9 cellular contexts compared by ENCODE assay signal in the genomic region with DNA sequence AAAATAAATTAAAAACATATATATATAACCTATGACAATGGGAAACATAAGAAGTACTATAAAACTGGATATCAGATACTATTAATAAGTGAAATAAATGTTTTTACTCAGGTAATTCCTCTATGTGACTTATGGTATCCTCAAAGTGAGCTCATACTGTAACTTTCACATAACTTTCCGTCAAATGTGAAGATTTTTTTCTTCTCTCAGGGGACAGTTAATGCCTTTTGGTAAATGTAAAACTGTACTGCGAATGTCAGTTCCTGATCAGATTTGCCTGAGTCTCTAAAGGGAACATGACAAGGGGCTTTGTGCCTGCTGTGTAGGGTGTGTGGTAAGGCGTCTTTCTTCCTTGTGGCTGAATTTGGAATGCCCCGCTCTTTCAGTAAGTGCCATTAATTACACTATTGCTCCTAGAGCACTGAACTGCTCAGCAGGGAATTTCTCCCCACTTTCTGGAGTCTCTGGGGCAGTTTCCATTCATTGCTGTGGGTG.
DNase-seq lines count a peak whose midpoint lies in the region; TF ChIP-seq lines count a peak whose summit lies in the region.
"Had no signal": no experiment of that assay in that cellular context is flagged by ENCODE, and none has a peak within 500 bp of the region (broad histone marks: within the 10 kb centered on the region; RNA-seq: fewer than 3 reads in every experiment).

No MANE protein-coding gene starts in this region.

- no peaks in the 10 kb centered on the region for H3K79me2 ChIP-seq in GM23248 (ENCODE audit: insufficient read depth)

- no peak for DNase-seq in GM23248
- peak; percentile 74 for DNase-seq in NB4 (ENCODE audit: low read depth)
- DNase-seq in mesenchymal stem cell = peak; percentile 6
- DNase-seq in midbrain (lab: John Stamatoyannopoulos, UW) = no peak
- no peak for DNase-seq in stimulated activated naive CD4-positive, alpha-beta T cell treated with Interleukin-2 at 50 U/mL for 16 hours (lab: John Stamatoyannopoulos, UW)
- DNase-seq in cerebellar nuclear complex (lab: John Stamatoyannopoulos, UW) = no peak
- DNase-seq in ovary = no peak

- no peaks in the 10 kb centered on the region for H3K36me3 ChIP-seq in GM23248 (ENCODE audit: low read depth)
- H3K36me3 ChIP-seq in mesenchymal stem cell (ENCODE audit: control insufficient read depth in 1 of 2, insufficient read depth in 2 of 2, low read depth in 1 of 2, low read length in 2 of 2) = no peaks in the 10 kb centered on the region
- H3K36me3 ChIP-seq in ovary = no peaks in the 10 kb centered on the region

- H3K79me1 ChIP-seq in mesenchymal stem cell (replicated peaks; ENCODE audit: low read length, poor library complexity, severe bottlenecking) = no peaks in the 10 kb centered on the region

- H2BK120ac ChIP-seq in mesenchymal stem cell (ENCODE audit: low read depth, low read length) = peak overlapping the region; percentile 38

- H3K4me1 ChIP-seq in GM23248 (ENCODE audit: insufficient read depth) (0 out of 2 replicates have a peak, but pooled peaks cover 6% of the 10 kb centered on the region), mesenchymal stem cell (ENCODE audit: control insufficient read depth, insufficient read depth, low read depth, low read length) (peaks cover 6% of the 10 kb centered on the region), ovary (ENCODE audit: insufficient read depth) (peaks cover 13% of the 10 kb centered on the region)

- peak overlapping the region; percentile 98 for H2BK15ac ChIP-seq in mesenchymal stem cell (ENCODE audit: low read depth, poor library complexity, severe bottlenecking)

- H2AFZ ChIP-seq in GM23248 (peak overlapping the region; percentile 62; the same call in 1 of the 2 replicates), mesenchymal stem cell (ENCODE audit: low read depth, low read length) (peak overlapping the region; percentile 54)

- peak overlapping the region in 1 of 2 experiments; percentile 71 for H2BK12ac ChIP-seq in mesenchymal stem cell (ENCODE audit: low read length in 2 of 2)

- no peaks in the 10 kb centered on the region for H4K20me1 ChIP-seq in GM23248 (ENCODE audit: insufficient read depth)

- peak overlapping the region; percentile 85 for H2AK5ac ChIP-seq in mesenchymal stem cell (ENCODE audit: low read length, severe bottlenecking)

- H4K8ac ChIP-seq in mesenchymal stem cell (ENCODE audit: low read length) = peak overlapping the region; percentile 95

- H2BK5ac ChIP-seq in mesenchymal stem cell (ENCODE audit: low read depth, low read length, poor library complexity, severe bottlenecking) = no peak overlapping the region

- H3K18ac ChIP-seq in mesenchymal stem cell (ENCODE audit: low read depth in 1 of 2, low read length in 2 of 2) = peak overlapping the region; percentile 21 to 90

- no peak for TF ChIP-seq POLR2A in NB4 (IDR thresholded peaks at IDR 0.05; ENCODE audit: extremely low read depth, insufficient read length)
- TF ChIP-seq POLR2A in ovary (IDR thresholded peaks at IDR 0.05) = no peak

- no peak for TF ChIP-seq EP300 in ovary (IDR thresholded peaks at IDR 0.05)

- H3K9me2 ChIP-seq in GM23248 (ENCODE audit: insufficient read depth) = no peaks in the 10 kb centered on the region

- H3K4ac ChIP-seq in mesenchymal stem cell (ENCODE audit: low read depth in 1 of 2, low read length in 2 of 2) = no peak overlapping the region

- H3K27me3 ChIP-seq in GM23248 (replicated peaks; ENCODE audit: insufficient read depth) (no peaks in the 10 kb centered on the region), mesenchymal stem cell (ENCODE audit: control insufficient read depth in 1 of 2, insufficient read depth in 1 of 2, low read length in 2 of 2) (no peaks in the 10 kb centered on the region), ovary (no peaks in the 10 kb centered on the region)

- no peaks in the 10 kb centered on the region for H3F3A ChIP-seq in GM23248 (ENCODE audit: insufficient read depth)

- H3K27ac ChIP-seq in GM23248 = no peak overlapping the region
- H3K27ac ChIP-seq in mesenchymal stem cell (ENCODE audit: low read length, poor library complexity, severe bottlenecking) = no peak overlapping the region
- peak overlapping the region in 1 of 2 donors; percentile 61 for H3K27ac ChIP-seq in ovary

- no peak overlapping the region for H3K23ac ChIP-seq in mesenchymal stem cell (ENCODE audit: low read length in 2 of 2)

- H4K91ac ChIP-seq in mesenchymal stem cell (ENCODE audit: low read length) = no peak overlapping the region

- peak overlapping the region; percentile 29 for H3K4me3 ChIP-seq in GM12875 (ENCODE audit: low read depth, low read length)
- H3K4me3 ChIP-seq in GM23248 = no peak overlapping the region
- H3K4me3 ChIP-seq in NB4 (ENCODE audit: low read depth, low read length) = peak overlapping the region; percentile 58
- no peak overlapping the region for H3K4me3 ChIP-seq in mesenchymal stem cell (ENCODE audit: insufficient read depth in 1 of 2, low read depth in 1 of 2, low read length in 2 of 2)
- H3K4me3 ChIP-seq in ovary = no peak overlapping the region
- H3K4me3 ChIP-seq: lung had no signal

- in situ Hi-C loops in GM23248 (cut with MboI) = no loop called here

- no peak for TF ChIP-seq CTCF in GM12875 (IDR thresholded peaks at IDR 0.05; ENCODE audit: borderline replicate concordance, insufficient read depth, low read depth, low read length)
- TF ChIP-seq CTCF in NB4 (IDR thresholded peaks at IDR 0.05; ENCODE audit: low read depth, low read length) = no peak
- no peak for TF ChIP-seq CTCF in ovary (IDR thresholded peaks at IDR 0.05)

- no peak overlapping the region for H3K14ac ChIP-seq in mesenchymal stem cell (ENCODE audit: low read length in 2 of 2)

- WGBS in GM23248 (ENCODE audit: low coverage in 1 of 2, low lambda C conversion rate in 2 of 2, missing lambda C conversion rate in 2 of 2), 2 experiments = 92 to 94% methylated on average over 4 of the region's 4 CpGs
- 95% methylated on average over 3 of the region's 4 CpGs for WGBS in mesenchymal stem cell
- WGBS in ovary, 3 donors = 87 to 90% (median 89%) methylated on average over 4 of the region's 4 CpGs

- H3K9ac ChIP-seq in GM23248 = no peak overlapping the region
- no peak overlapping the region for H3K9ac ChIP-seq in mesenchymal stem cell (ENCODE audit: low read length)

- H3K4me2 ChIP-seq in GM23248 (ENCODE audit: unreplicated experiment) = no peak overlapping the region
- H3K4me2 ChIP-seq in mesenchymal stem cell (ENCODE audit: low read length, poor library complexity, severe bottlenecking) = no peak overlapping the region

- intact Hi-C loops in ovary (cut with DNase I) = no loop called here

- no peaks in the 10 kb centered on the region for H3K9me3 ChIP-seq in GM23248 (ENCODE audit: low read depth)
- peaks cover 10% of the 10 kb centered on the region for H3K9me3 ChIP-seq in mesenchymal stem cell (ENCODE audit: control insufficient read depth, low read length)
- no peaks in the 10 kb centered on the region for H3K9me3 ChIP-seq in ovary

Comparison
In these comparisons a context has a peak if more than half of its experiments do, and no peak if none do; other contexts are left out.
1. H3K4me3 ChIP-seq: peak in GM12875 (single experiment) and NB4 (single experiment); none in GM23248 (single experiment), mesenchymal stem cell (0 of 2) and ovary (single experiment).
2. DNase-seq: peak in NB4 (single experiment) and mesenchymal stem cell (single experiment); none in GM23248 (single experiment), midbrain (single experiment), stimulated activated naive CD4-positive, alpha-beta T cell treated with Interleukin-2 at 50 U/mL for 16 hours (single experiment), cerebellar nuclear complex (0 of 2) and ovary (0 of 5).